In genomic region chr22:18044548-18045271, GRCh38 we compare ENCODE assay signal across 9 cellular contexts. TPM values are rescaled to one million over a fixed set of nuclear protein-coding genes. Genes with fewer than 3 reads are reported as not detected.
DNase-seq lines count a peak whose midpoint lies in the region; ATAC-seq, FAIRE-seq and TF ChIP-seq lines count a peak whose summit lies in the region.
"Had no signal": no experiment of that assay in that cellular context is flagged by ENCODE, and none has a peak within 500 bp of the region (broad histone marks: within the 10 kb centered on the region; RNA-seq: fewer than 3 reads in every experiment).

No MANE protein-coding gene starts in this region.

- H3K9me3 Mint-ChIP-seq in activated CD4-positive, alpha-beta T cell treated with anti-CD3 and anti-CD28 coated beads, Interleukin-2, amount 10 ng/mL, durations not matched to agents 24 days and 14 days, result no peaks in the 10 kb centered on the region
- no peaks in the 10 kb centered on the region for H3K9me3 Mint-ChIP-seq in immature natural killer cell

- H3K4me3 ChIP-seq in cardiac fibroblast (replicated peaks in 1 of 2; ENCODE audit: low read depth in 2 of 2, low read length in 2 of 2) (no peak overlapping the region), HepG2 (replicated peaks in 1 of 3; ENCODE audit: insufficient read depth in 1 of 3, low read depth in 2 of 3, low read length in 3 of 3) (peak overlapping the region; percentile 19 to 60 (median 20))

- no peak overlapping the region for H2AFZ ChIP-seq in HepG2 (ENCODE audit: low read length)

- ATAC-seq in HepG2, result peak; percentile 97

- in situ Hi-C loops in HepG2 (cut with HindIII; ENCODE audit: extremely low pct_ligation_motif_present, low pct_unique_long_range_greater_than_20kb), result no loop called here

- no peak overlapping the region for H3K27ac Mint-ChIP-seq in activated CD4-positive, alpha-beta T cell treated with anti-CD3 and anti-CD28 coated beads, Interleukin-2, amount 10 ng/mL, durations not matched to agents 24 days and 14 days
- H3K27ac Mint-ChIP-seq in immature natural killer cell, result no peak overlapping the region

- POLR2A ChIA-PET in HepG2 (lab: Yijun Ruan, JAX), result interaction anchor here (0.6 to 3.9 kb wide), 16 partner anchors 8 to 279 kb away, joined by 3 to 57 read pairs (median 6); partner anchors contain the start of gene PEX26

- no peaks in the 10 kb centered on the region for H4K20me1 ChIP-seq in HepG2 (ENCODE audit: insufficient read depth, low read length)

- H3K4me1 ChIP-seq in HepG2 (ENCODE audit: insufficient read depth, low read length), result peaks cover 47% of the 10 kb centered on the region

- intact Hi-C loops in HepG2 (cut with micrococcal nuclease; ENCODE audit: unreplicated experiment), result no loop called here
- intact Hi-C loops in activated CD4-positive, alpha-beta T cell treated with anti-CD3 and anti-CD28 coated beads, Interleukin-2, amount 10 ng/mL, durations not matched to agents 24 days and 14 days (cut with micrococcal nuclease), result no loop called here

- peaks cover 3% of the 10 kb centered on the region for H3K27me3 Mint-ChIP-seq in activated CD4-positive, alpha-beta T cell treated with anti-CD3 and anti-CD28 coated beads, Interleukin-2, amount 10 ng/mL, durations not matched to agents 24 days and 14 days
- peaks cover 0 to 5% (median 1%) of the 10 kb centered on the region in 3 donors for H3K27me3 Mint-ChIP-seq in immature natural killer cell (ENCODE audit: low read depth in 3 of 3)

- no peak for TF ChIP-seq RAD21 in HepG2 (CRISPR knock-in tag; IDR thresholded peaks at IDR 0.05)

- H3K4me1 Mint-ChIP-seq in activated CD4-positive, alpha-beta T cell treated with anti-CD3 and anti-CD28 coated beads, Interleukin-2, amount 10 ng/mL, durations not matched to agents 24 days and 14 days, result no peaks in the 10 kb centered on the region
- H3K4me1 Mint-ChIP-seq in immature natural killer cell, result no peaks in the 10 kb centered on the region

- BruUV-seq in HepG2 (replicated peaks; lab: Mats Ljungman, UMichigan), result no TSS peak

- H3K4me2 ChIP-seq in HepG2 (ENCODE audit: low read depth, low read length), result peak overlapping the region; percentile 83

- peak; percentile 58 to 71; a peak in 3 of 4 replicates for TF ChIP-seq EP300 in HepG2 (IDR thresholded peaks at IDR 0.05; ENCODE audit: low read depth in 2 of 2, low read length in 2 of 2)
- TF ChIP-seq EP300 in HepG2 (CRISPR knock-in tag; IDR thresholded peaks at IDR 0.05; ENCODE audit: borderline replicate concordance), result peak; percentile 54; the same call in 1 of the 2 replicates

- TF ChIP-seq CTCF in cardiac fibroblast (IDR thresholded peaks at IDR 0.05; ENCODE audit: low read depth, low read length) (no peak), HepG2 (CRISPR knock-in tag; IDR thresholded peaks at IDR 0.05) (peak; percentile 16; the same call in 1 of the 2 replicates)

- H3K36me3 Mint-ChIP-seq in activated CD4-positive, alpha-beta T cell treated with anti-CD3 and anti-CD28 coated beads, Interleukin-2, amount 10 ng/mL, durations not matched to agents 24 days and 14 days (ENCODE audit: low read depth), result no peaks in the 10 kb centered on the region
- H3K36me3 Mint-ChIP-seq in immature natural killer cell, result no peaks in the 10 kb centered on the region

- no peaks in the 10 kb centered on the region for H3K9me3 ChIP-seq in HepG2 (ENCODE audit: low read length)

- no peak overlapping the region for H3K4me3 Mint-ChIP-seq in activated CD4-positive, alpha-beta T cell treated with anti-CD3 and anti-CD28 coated beads, Interleukin-2, amount 10 ng/mL, durations not matched to agents 24 days and 14 days
- H3K4me3 Mint-ChIP-seq in immature natural killer cell, result no peak overlapping the region

- no peaks in the 10 kb centered on the region for H3K27me3 ChIP-seq in HepG2 (ENCODE audit: control insufficient read depth in 1 of 2, insufficient read depth in 2 of 2, low read length in 2 of 2)

- WGBS in HepG2 (ENCODE audit: low lambda C conversion rate), result 1% methylated on average over 10 of the region's 11 CpGs

- CTCF ChIA-PET in HepG2 (lab: Yijun Ruan, JAX; ENCODE audit: low intra/inter-chr PET ratio, low total read pairs), result no interaction called here

- DNase-seq in NCI-H345 treated with DMSO at 0.1 percent for 48 hours (lab: John Stamatoyannopoulos, UW; ENCODE audit: unreplicated experiment), result peak; percentile 51
- DNase-seq in cardiac fibroblast (ENCODE audit: low read depth in 2 of 2), result peak; percentile 48 to 77
- peak; percentile 94 for DNase-seq in HepG2 (ENCODE audit: low spot score)
- DNase-seq in substantia nigra (lab: John Stamatoyannopoulos, UW), result peak; percentile 33 to 94 (median 84)
- DNase-seq in activated CD4-positive, alpha-beta T cell treated with anti-CD3 and anti-CD28 coated beads, Interleukin-2, amount 10 ng/mL, durations not matched to agents 24 days and 14 days, result no peak
- DNase-seq in mucosa of gallbladder (ENCODE audit: low spot score), result no peak
- no peak for DNase-seq in NCI-H526 treated with DMSO at 0.1 percent for 48 hours (lab: John Stamatoyannopoulos, UW)
- no peak for DNase-seq in immature natural killer cell
- DNase-seq: NCI-H1436 had no signal

- peak overlapping the region; percentile 45 for H3K9ac ChIP-seq in HepG2 (ENCODE audit: insufficient read depth, low read depth, low read length)

- peak overlapping the region; percentile 32 for H3K27ac ChIP-seq in HepG2 (ENCODE audit: extremely low read length, insufficient read depth, low read length)
- peak overlapping the region; percentile 94 for H3K27ac ChIP-seq in substantia nigra (ENCODE audit: low read depth, low read length, poor library complexity, severe bottlenecking)

- no peaks in the 10 kb centered on the region for H3K36me3 ChIP-seq in HepG2 (replicated peaks in 1 of 2; ENCODE audit: control insufficient read depth in 1 of 2, insufficient read depth in 2 of 2, low read length in 2 of 2)

- no peak for TF ChIP-seq POLR2A in HepG2 (IDR thresholded peaks at IDR 0.05; ENCODE audit: insufficient read depth in 1 of 2, low read depth in 2 of 2, low read length in 2 of 2)

- peak; percentile 98 for FAIRE-seq in HepG2 (lab: Jason Lieb, UNC)

- H3K79me2 ChIP-seq in HepG2 (ENCODE audit: insufficient read depth, low read length), result no peaks in the 10 kb centered on the region

RNA-seq across cellular contexts. Expression of gene MICAL3, which starts 20.3 kb away (rescaled TPM):
- total RNA-seq in HepG2 (2016; rRNA removed; fragmentation: Illumina TruSeq; extraction: Trizol) (9.5 and 12.5 TPM in 2 replicates), mucosa of gallbladder (61.4 TPM)
- 2.6 and 2.9 TPM in 2 replicates for total RNA-seq in HepG2 (2016; cell fraction: cytosol; rRNA removed; fragmentation: Illumina TruSeq; extraction: Trizol; ENCODE audit: low read depth)
- total RNA-seq in HepG2 (2016; cell fraction: insoluble cytoplasmic fraction; rRNA removed; fragmentation: Illumina TruSeq; extraction: Trizol), result 8.6 and 11.9 TPM in 2 replicates
- total RNA-seq in HepG2 (2016; cell fraction: membrane; rRNA removed; fragmentation: Illumina TruSeq; extraction: Trizol), result 4.2 and 6.1 TPM in 2 replicates
- total RNA-seq in HepG2 (2016; cell fraction: nucleus; rRNA removed; fragmentation: Illumina TruSeq; extraction: Trizol), result 31.3 and 35.0 TPM in 2 replicates
- polyA plus RNA-seq in HepG2 (2011; rRNA removed) (5.3 and 5.6 TPM in 2 replicates), immature natural killer cell (1 to 10 TPM in 2 of 3 donors, not detected in 1; 1.1 to 2.3 TPM)
- 2.5 and 3.1 TPM in 2 replicates for polyA plus RNA-seq in HepG2 (2011; cell fraction: cytosol; rRNA removed)
- 32.9 and 43.0 TPM in 2 replicates for polyA plus RNA-seq in HepG2 (2011; cell fraction: nucleus; rRNA removed)
- 9.2 and 10.8 TPM in 2 replicates for polyA plus RNA-seq in HepG2 (2012)
- polyA plus RNA-seq in HepG2 (2016; cell fraction: cytosol; fragmentation: Illumina TruSeq; extraction: Trizol; ENCODE audit: low read depth), result 0.59 and 1.1 TPM in 2 replicates
- 3.5 and 3.6 TPM in 2 replicates for polyA plus RNA-seq in HepG2 (2016; cell fraction: insoluble cytoplasmic fraction; fragmentation: Illumina TruSeq; extraction: Trizol; ENCODE audit: low read depth)
- polyA plus RNA-seq in HepG2 (2016; cell fraction: membrane; fragmentation: Illumina TruSeq; extraction: Trizol; ENCODE audit: low read depth), result 0.53 and 1.1 TPM in 2 replicates
- 34.4 and 36.4 TPM in 2 replicates for polyA plus RNA-seq in HepG2 (2016; cell fraction: nucleus; fragmentation: Illumina TruSeq; extraction: Trizol; ENCODE audit: insufficient read depth, low read depth)
- 12.7 and 28.5 TPM in 2 replicates for polyA minus RNA-seq in HepG2 (2011; rRNA and poly(A)+ RNA removed; ENCODE audit: low replicate concordance)
- 3.7 and 4.4 TPM in 2 replicates for polyA minus RNA-seq in HepG2 (2011; cell fraction: cytosol; rRNA and poly(A)+ RNA removed)
- polyA minus RNA-seq in HepG2 (2011; cell fraction: nucleus; rRNA and poly(A)+ RNA removed), result 28.5 and 33.0 TPM in 2 replicates
- 47.0 and 51.2 TPM in 2 replicates for total RNA-seq in activated CD4-positive, alpha-beta T cell treated with anti-CD3 and anti-CD28 coated beads, Interleukin-2, amount 10 ng/mL, durations not matched to agents 24 days and 14 days

RNA-seq across cellular contexts. Expression of gene PEX26, which starts 33.1 kb away (rescaled TPM):
- 25.1 and 30.6 TPM in 2 replicates for total RNA-seq in HepG2 (2016; rRNA removed; fragmentation: Illumina TruSeq; extraction: Trizol)
- 3.6 and 6.1 TPM in 2 replicates for total RNA-seq in HepG2 (2016; cell fraction: cytosol; rRNA removed; fragmentation: Illumina TruSeq; extraction: Trizol; ENCODE audit: low read depth)
- 26.6 and 27.5 TPM in 2 replicates for total RNA-seq in HepG2 (2016; cell fraction: insoluble cytoplasmic fraction; rRNA removed; fragmentation: Illumina TruSeq; extraction: Trizol)
- total RNA-seq in HepG2 (2016; cell fraction: membrane; rRNA removed; fragmentation: Illumina TruSeq; extraction: Trizol), result 23.5 and 27.1 TPM in 2 replicates
- total RNA-seq in HepG2 (2016; cell fraction: nucleus; rRNA removed; fragmentation: Illumina TruSeq; extraction: Trizol), result 13.8 and 17.8 TPM in 2 replicates
- polyA plus RNA-seq in HepG2 (2011; rRNA removed), result 10.6 and 15.4 TPM in 2 replicates
- polyA plus RNA-seq in HepG2 (2011; cell fraction: cytosol; rRNA removed), result 12.4 and 12.5 TPM in 2 replicates
- polyA plus RNA-seq in HepG2 (2011; cell fraction: nucleus; rRNA removed), result 13.5 and 14.8 TPM in 2 replicates
- polyA plus RNA-seq in HepG2 (2012), result 13.4 and 14.4 TPM in 2 replicates
- polyA plus RNA-seq in HepG2 (2016; cell fraction: cytosol; fragmentation: Illumina TruSeq; extraction: Trizol; ENCODE audit: low read depth), result 4.6 and 6.3 TPM in 2 replicates
- 25.9 and 26.3 TPM in 2 replicates for polyA plus RNA-seq in HepG2 (2016; cell fraction: insoluble cytoplasmic fraction; fragmentation: Illumina TruSeq; extraction: Trizol; ENCODE audit: low read depth)
- 15.8 and 17.3 TPM in 2 replicates for polyA plus RNA-seq in HepG2 (2016; cell fraction: membrane; fragmentation: Illumina TruSeq; extraction: Trizol; ENCODE audit: low read depth)
- 17.9 and 18.6 TPM in 2 replicates for polyA plus RNA-seq in HepG2 (2016; cell fraction: nucleus; fragmentation: Illumina TruSeq; extraction: Trizol; ENCODE audit: insufficient read depth, low read depth)
- 35.9 and 42.8 TPM in 2 replicates for polyA minus RNA-seq in HepG2 (2011; rRNA and poly(A)+ RNA removed; ENCODE audit: low replicate concordance)
- polyA minus RNA-seq in HepG2 (2011; cell fraction: cytosol; rRNA and poly(A)+ RNA removed), result 9.6 and 11.4 TPM in 2 replicates
- polyA minus RNA-seq in HepG2 (2011; cell fraction: nucleus; rRNA and poly(A)+ RNA removed), result 11.6 and 14.2 TPM in 2 replicates
- 53.5 and 54.0 TPM in 2 replicates for total RNA-seq in activated CD4-positive, alpha-beta T cell treated with anti-CD3 and anti-CD28 coated beads, Interleukin-2, amount 10 ng/mL, durations not matched to agents 24 days and 14 days
- total RNA-seq in mucosa of gallbladder, result 51.5 TPM
- polyA plus RNA-seq in immature natural killer cell, result 1 to 10 TPM in 2 of 3 donors, under 1 TPM in 1; 0.27 to 6.4 (median 5.1) TPM

Comparison
In these comparisons a context has a peak if more than half of its experiments do, and no peak if none do; other contexts are left out.
1. DNase-seq: peak in NCI-H345 treated with DMSO at 0.1 percent for 48 hours (single experiment), cardiac fibroblast (2 of 2), HepG2 (single experiment) and substantia nigra (49 of 49); none in activated CD4-positive, alpha-beta T cell treated with anti-CD3 and anti-CD28 coated beads, Interleukin-2, amount 10 ng/mL, durations not matched to agents 24 days and 14 days (single experiment), mucosa of gallbladder (single experiment), NCI-H526 treated with DMSO at 0.1 percent for 48 hours (single experiment) and immature natural killer cell (0 of 3).
2. H3K4me3 ChIP-seq: peak in HepG2 (3 of 3); none in cardiac fibroblast (0 of 2).